ENCODE assay signal across 9 cellular contexts in genomic region chr13:98480915-98481510, GRCh38.
DNase-seq lines count a peak whose midpoint lies in the region; ATAC-seq and TF ChIP-seq lines count a peak whose summit lies in the region.
"Had no signal": no experiment of that assay in that cellular context is flagged by ENCODE, and none has a peak within 500 bp of the region (broad histone marks: within the 10 kb centered on the region; RNA-seq: fewer than 3 reads in every experiment).

No MANE protein-coding gene starts in this region.

- peaks cover 55% of the 10 kb centered on the region for H4K20me1 ChIP-seq in Karpas-422 (ENCODE audit: insufficient read depth, low read depth, low read length)
- H4K20me1 ChIP-seq in neural progenitor cell (ENCODE audit: low read depth), result peaks cover 100% of the 10 kb centered on the region

- H3K9ac ChIP-seq in Karpas-422 (ENCODE audit: low read length), result no peak overlapping the region
- no peak overlapping the region for H3K9ac ChIP-seq in neural progenitor cell

- no peaks in the 10 kb centered on the region for H3K27me3 ChIP-seq in CD8-positive, alpha-beta T cell (ENCODE audit: insufficient read depth, low read length)
- no peaks in the 10 kb centered on the region for H3K27me3 ChIP-seq in Karpas-422 (ENCODE audit: low read length)
- H3K27me3 ChIP-seq in neural progenitor cell, result no peaks in the 10 kb centered on the region
- H3K27me3 ChIP-seq: neutrophil had no signal

- H3K79me2 ChIP-seq in Karpas-422 (ENCODE audit: low read length) (peaks cover 95% of the 10 kb centered on the region), neural progenitor cell (ENCODE audit: low read depth) (peaks cover 98% of the 10 kb centered on the region)

- no peak overlapping the region for H3K4me2 ChIP-seq in Karpas-422 (ENCODE audit: low read depth, low read length, poor library complexity, severe bottlenecking)
- H3K4me2 ChIP-seq in neural progenitor cell, result no peak overlapping the region

- H3K36me3 Mint-ChIP-seq in CD8-positive, alpha-beta T cell, result peaks cover 23% of the 10 kb centered on the region
- peaks cover 14% of the 10 kb centered on the region for H3K36me3 Mint-ChIP-seq in neural progenitor cell

- H2AFZ ChIP-seq in Karpas-422 (ENCODE audit: low read length) (no peak overlapping the region), neural progenitor cell (replicated peaks) (no peak overlapping the region)

- H3K4me1 Mint-ChIP-seq in CD8-positive, alpha-beta T cell (ENCODE audit: low read depth), result peaks cover 82% of the 10 kb centered on the region
- peaks cover 74% of the 10 kb centered on the region for H3K4me1 Mint-ChIP-seq in neural progenitor cell

- no peak overlapping the region for H3K4me3 Mint-ChIP-seq in CD8-positive, alpha-beta T cell
- H3K4me3 Mint-ChIP-seq in neural progenitor cell, result no peak overlapping the region

- H3F3A ChIP-seq in neural progenitor cell (ENCODE audit: low read depth), result peaks cover 68% of the 10 kb centered on the region

- DNase-seq in CD8-positive, alpha-beta T cell, result peak in 1 of 7 experiments; percentile 20
- DNase-seq in SHP77 (lab: John Stamatoyannopoulos, UW) (peak; percentile 39 to 60), Right ventricle myocardium superior (peak; percentile 62), Karpas-422 (no peak), SW 1271 (lab: John Stamatoyannopoulos, UW) (no peak), neural progenitor cell (ENCODE audit: low spot score) (no peak)

- no peak for ATAC-seq in CD8-positive, alpha-beta T cell
- peak; percentile 24 for ATAC-seq in GM21381 (IDR thresholded peaks at IDR 0.05; ENCODE audit: unreplicated experiment)
- ATAC-seq in Right ventricle myocardium superior (ENCODE audit: poor library complexity), result peak; percentile 30
- no peak for ATAC-seq in esophagus mucosa

- H3K9me3 Mint-ChIP-seq in CD8-positive, alpha-beta T cell, result no peaks in the 10 kb centered on the region
- H3K9me3 Mint-ChIP-seq in neural progenitor cell, result no peaks in the 10 kb centered on the region

- POLR2A ChIA-PET in CD8-positive, alpha-beta T cell (lab: Charles Lee), result interaction anchor here (0.6 kb wide), 1 partner anchor 519 kb away, joined by 3 read pairs; no protein-coding TSS in a partner anchor

- no peaks in the 10 kb centered on the region for H3K27me3 Mint-ChIP-seq in CD8-positive, alpha-beta T cell (ENCODE audit: low read depth)
- H3K27me3 Mint-ChIP-seq in neural progenitor cell (ENCODE audit: insufficient read depth, low read depth), result peaks cover 2% of the 10 kb centered on the region

- H3K9me3 ChIP-seq in CD8-positive, alpha-beta T cell (ENCODE audit: low read length), result no peaks in the 10 kb centered on the region
- H3K9me3 ChIP-seq in Karpas-422 (ENCODE audit: low read length) (no peaks in the 10 kb centered on the region), neural progenitor cell (ENCODE audit: low read depth) (no peaks in the 10 kb centered on the region)
- H3K9me3 ChIP-seq: neutrophil had no signal

- H3K27ac Mint-ChIP-seq in CD8-positive, alpha-beta T cell, result peak overlapping the region; percentile 81
- H3K27ac Mint-ChIP-seq in neural progenitor cell, result no peak overlapping the region

- no peaks in the 10 kb centered on the region for H3K9me2 ChIP-seq in Karpas-422 (replicated peaks; ENCODE audit: insufficient read depth, low read length)

- CTCF ChIA-PET in CD8-positive, alpha-beta T cell (lab: Charles Lee), result interaction anchor here (5.0 kb wide), 1 partner anchor 172 kb away, joined by 27 read pairs; no protein-coding TSS in a partner anchor

- intact Hi-C loops in CD8-positive, alpha-beta T cell (cut with DNase I, micrococcal nuclease), result loop anchor here in 1 of 2 experiments (5.0 kb wide), 1 partner anchor 41 kb away; no protein-coding TSS in a partner anchor
- intact Hi-C loops in Right ventricle myocardium superior (cut with DNase I), result no loop called here

- peaks cover 50% of the 10 kb centered on the region for H3K4me1 ChIP-seq in CD8-positive, alpha-beta T cell (ENCODE audit: insufficient read depth, low read length)
- no peaks in the 10 kb centered on the region; the same call in 1 of the 2 replicates for H3K4me1 ChIP-seq in Karpas-422 (ENCODE audit: low read length)
- H3K4me1 ChIP-seq in neural progenitor cell, result peaks cover 82% of the 10 kb centered on the region

- TF ChIP-seq CTCF in CD8-positive, alpha-beta T cell (IDR thresholded peaks at IDR 0.05), result no peak
- no peak for TF ChIP-seq CTCF in neural progenitor cell (IDR thresholded peaks at IDR 0.05)

- H3K36me3 ChIP-seq in CD8-positive, alpha-beta T cell (ENCODE audit: insufficient read depth, low read length), result no peaks in the 10 kb centered on the region
- H3K36me3 ChIP-seq in Karpas-422 (ENCODE audit: insufficient read depth, low read length), result no peaks in the 10 kb centered on the region
- no peaks in the 10 kb centered on the region for H3K36me3 ChIP-seq in neural progenitor cell

- no peak overlapping the region for H3K4me3 ChIP-seq in CD8-positive, alpha-beta T cell (ENCODE audit: low read depth, low read length)
- H3K4me3 ChIP-seq in Karpas-422 (ENCODE audit: low read length) (no peak overlapping the region), neural progenitor cell (no peak overlapping the region)

- no peak overlapping the region for H3K27ac ChIP-seq in CD8-positive, alpha-beta T cell (ENCODE audit: low read depth, low read length)
- H3K27ac ChIP-seq in Karpas-422 (ENCODE audit: low read length) (no peak overlapping the region), neural progenitor cell (no peak overlapping the region)
- H3K27ac ChIP-seq: neutrophil had no signal

Comparison
In these comparisons a context has a peak if more than half of its experiments do, and no peak if none do; other contexts are left out.
1. ATAC-seq: peak in GM21381 (single experiment) and Right ventricle myocardium superior (single experiment); none in CD8-positive, alpha-beta T cell (single experiment) and esophagus mucosa (single experiment).
2. DNase-seq: peak in SHP77 (2 of 2) and Right ventricle myocardium superior (single experiment); none in Karpas-422 (single experiment), SW 1271 (0 of 2) and neural progenitor cell (single experiment).